21 cellular contexts compared by ENCODE assay signal in the genomic region with DNA sequence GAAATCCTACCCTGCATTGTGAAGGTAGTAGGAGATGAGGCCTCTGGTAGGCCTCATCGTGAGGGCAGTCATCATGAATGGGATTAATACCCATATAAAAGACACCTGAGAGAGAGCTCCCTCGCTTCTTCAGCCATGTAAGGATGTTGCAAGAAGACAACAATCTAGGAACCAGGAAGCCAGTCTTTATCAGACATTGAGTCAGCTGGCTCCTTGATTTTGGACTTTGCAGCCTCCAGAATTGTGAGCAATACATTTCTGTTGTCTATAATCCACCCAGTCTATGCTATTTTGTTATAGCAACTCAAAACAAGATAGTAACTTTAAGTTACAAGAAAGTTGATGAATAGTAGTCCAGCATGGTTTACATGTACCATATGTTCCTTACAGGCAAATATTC.
"Had no signal": no experiment of that assay in that cellular context is flagged by ENCODE, and none has a peak within 500 bp of the region (broad histone marks: within the 10 kb centered on the region; RNA-seq: fewer than 3 reads in every experiment).

No MANE protein-coding gene starts in this region.

- H3K4me1 ChIP-seq: uterus had no signal

- H3K36me3 Mint-ChIP-seq: natural killer cell; stimulated activated memory B cell treated with anti-CD40 and anti-IgM and Interleukin-4, amounts not matched to agents 10 μg/mL and 1 μg/mL and 100 μg/mL, for 72 hours had no signal

- H3K27me3 Mint-ChIP-seq: dendritic cell treated with granulocyte-macrophage colony-stimulating factor and Interleukin-4, amounts not matched to agents 40 ng/mL and 50 ng/mL, for 4 days; effector memory CD8-positive, alpha-beta T cell; stimulated activated memory B cell treated with anti-CD40 and anti-IgM and Interleukin-4, amounts not matched to agents 10 μg/mL and 1 μg/mL and 100 μg/mL, for 72 hours; stimulated activated naive CD8-positive, alpha-beta T cell treated with anti-CD3 and anti-CD28 coated beads, Interleukin-15, Interleukin-2, amounts not matched to agents 100 ng/mL and 50 ng/mL, for 24 hours had no signal

- ATAC-seq: effector memory CD8-positive, alpha-beta T cell; gastroesophageal sphincter; mucosa of descending colon; natural killer cell; right cardiac atrium; stimulated activated memory B cell treated with anti-CD40 and anti-IgM and Interleukin-4, amounts not matched to agents 10 μg/mL and 1 μg/mL and 100 μg/mL, for 72 hours had no signal

- H3K4me1 Mint-ChIP-seq: natural killer cell; stimulated activated memory B cell treated with anti-CD40 and anti-IgM and Interleukin-4, amounts not matched to agents 10 μg/mL and 1 μg/mL and 100 μg/mL, for 72 hours had no signal

- H3K9me3 Mint-ChIP-seq: dendritic cell treated with granulocyte-macrophage colony-stimulating factor and Interleukin-4, amounts not matched to agents 40 ng/mL and 50 ng/mL, for 4 days; effector memory CD8-positive, alpha-beta T cell; neural crest cell; stimulated activated memory B cell treated with anti-CD40 and anti-IgM and Interleukin-4, amounts not matched to agents 10 μg/mL and 1 μg/mL and 100 μg/mL, for 72 hours; stimulated activated naive CD8-positive, alpha-beta T cell treated with anti-CD3 and anti-CD28 coated beads, Interleukin-15, Interleukin-2, amounts not matched to agents 100 ng/mL and 50 ng/mL, for 24 hours had no signal

- H3K4me3 ChIP-seq: esophagus squamous epithelium, gastroesophageal sphincter, hepatocyte, mucosa of descending colon, ovary, smooth muscle cell, tibial artery, upper lobe of left lung, uterus had no signal

- H3K27ac Mint-ChIP-seq: dendritic cell treated with granulocyte-macrophage colony-stimulating factor and Interleukin-4, amounts not matched to agents 40 ng/mL and 50 ng/mL, for 4 days; effector memory CD8-positive, alpha-beta T cell; natural killer cell; stimulated activated memory B cell treated with anti-CD40 and anti-IgM and Interleukin-4, amounts not matched to agents 10 μg/mL and 1 μg/mL and 100 μg/mL, for 72 hours; stimulated activated naive CD8-positive, alpha-beta T cell treated with anti-CD3 and anti-CD28 coated beads, Interleukin-15, Interleukin-2, amounts not matched to agents 100 ng/mL and 50 ng/mL, for 24 hours had no signal

- H3K36me3 ChIP-seq: esophagus squamous epithelium, gastroesophageal sphincter, ovary, tibial artery, upper lobe of left lung, uterus had no signal

- H3K4me2 ChIP-seq: hepatocyte, smooth muscle cell had no signal

- H3K9me3 ChIP-seq: esophagus squamous epithelium, gastroesophageal sphincter, mucosa of descending colon, ovary, tibial artery, upper lobe of left lung, uterus had no signal

- H3K27me3 ChIP-seq: esophagus squamous epithelium, gastroesophageal sphincter, hepatocyte, ovary, tibial artery, upper lobe of left lung, uterus had no signal

- DNase-seq: effector memory CD8-positive, alpha-beta T cell; esophagus squamous epithelium; foreskin fibroblast; kidney glomerular epithelial cell; mammary epithelial cell; mucosa of descending colon; natural killer cell; ovary; right cardiac atrium; stimulated activated CD4-positive, alpha-beta T cell treated with anti-CD3 and anti-CD28 coated beads, Interleukin-4, amount 100 ng/mL, for 1 hour; stimulated activated CD8-positive, alpha-beta memory T cell treated with anti-CD3 and anti-CD28 coated beads, Interleukin-4, amount 100 ng/mL, for 48 hours; tibial artery; upper lobe of left lung; uterus had no signal

- H3K27ac ChIP-seq: gastroesophageal sphincter, hepatocyte, upper lobe of left lung, uterus had no signal

- H2AFZ ChIP-seq: hepatocyte had no signal

- H3K4me3 Mint-ChIP-seq: dendritic cell treated with granulocyte-macrophage colony-stimulating factor and Interleukin-4, amounts not matched to agents 40 ng/mL and 50 ng/mL, for 4 days; effector memory CD8-positive, alpha-beta T cell; natural killer cell; neural crest cell; stimulated activated memory B cell treated with anti-CD40 and anti-IgM and Interleukin-4, amounts not matched to agents 10 μg/mL and 1 μg/mL and 100 μg/mL, for 72 hours; stimulated activated naive CD8-positive, alpha-beta T cell treated with anti-CD3 and anti-CD28 coated beads, Interleukin-15, Interleukin-2, amounts not matched to agents 100 ng/mL and 50 ng/mL, for 24 hours had no signal
